Comparison of ENCODE assay signal across 17 cellular contexts in genomic region chr7:154947604-154948003, GRCh38.
"Had no signal": no experiment of that assay in that cellular context is flagged by ENCODE, and none has a peak within 500 bp of the region (broad histone marks: within the 10 kb centered on the region; RNA-seq: fewer than 3 reads in every experiment).

No MANE protein-coding gene starts in this region.

- H3K4me3 ChIP-seq: coronary artery, esophagus squamous epithelium, prostate gland, spleen, stomach, testis, upper lobe of right lung had no signal

- H3K27ac ChIP-seq: coronary artery, esophagus squamous epithelium, prostate gland, spleen, stomach, testis, upper lobe of right lung had no signal

- ATAC-seq: right cardiac atrium, upper lobe of right lung had no signal

- H3K27me3 ChIP-seq: esophagus squamous epithelium, spleen, stomach, testis, upper lobe of right lung had no signal

- H3K9me3 ChIP-seq: esophagus squamous epithelium, prostate gland, spleen, stomach, testis, upper lobe of right lung had no signal

- DNase-seq: activated B cell treated with CpG ODN at 0.5 μM for 24 hours; activated CD4-positive, alpha-beta T cell treated with anti-CD3 and anti-CD28 coated beads, Interleukin-2, amount 10 ng/mL, durations not matched to agents 7 days and 5 days; activated CD8-positive, alpha-beta memory T cell treated with anti-CD3 and anti-CD28 coated beads for 24 hours; activated naive CD8-positive, alpha-beta T cell treated with anti-CD3 and anti-CD28 coated beads for 36 hours; effector CD4-positive, alpha-beta T cell; esophagus squamous epithelium; hippocampal formation; occipital lobe; right cardiac atrium; spleen; stomach; T-helper 2 cell; testis; upper lobe of right lung had no signal

- H3K4me1 ChIP-seq: esophagus squamous epithelium, prostate gland, spleen, testis, upper lobe of right lung had no signal

- FAIRE-seq: endothelial cell of umbilical vein had no signal
